Comparison of ENCODE assay signal across 12 cellular contexts in genomic region chr15:57259511-57260143, GRCh38.
DNase-seq lines count a peak whose midpoint lies in the region; ATAC-seq, FAIRE-seq and TF ChIP-seq lines count a peak whose summit lies in the region.
"Had no signal": no experiment of that assay in that cellular context is flagged by ENCODE, and none has a peak within 500 bp of the region (broad histone marks: within the 10 kb centered on the region; RNA-seq: fewer than 3 reads in every experiment).

No MANE protein-coding gene starts in this region.

- DNase-seq in DMS53 (lab: John Stamatoyannopoulos, UW) (peak; percentile 98), NCI-H1417 (lab: John Stamatoyannopoulos, UW) (peak; percentile 92 to 99 (median 93)), SHP77 treated with DMSO at 0.1 percent for 48 hours (lab: John Stamatoyannopoulos, UW) (peak; percentile 98), left kidney (ENCODE audit: low read depth, low spot score) (peak; percentile 95), tibial nerve (ENCODE audit: low spot score in 2 of 2) (no peak), NCI-H524 treated with DMSO at 0.1 percent for 48 hours (lab: John Stamatoyannopoulos, UW) (no peak), pancreas (no peak)
- DNase-seq: activated gamma-delta T cell; C1 segment of cervical spinal cord; effector CD4-positive, alpha-beta T cell; NK-92 treated with Interleukin-12 subunit alpha and Interleukin-12 subunit beta, amount 100 ng/mL, for 24 hours had no signal

- no peak for FAIRE-seq in pancreas (lab: Jason Lieb, UNC)

- no peak for TF ChIP-seq POLR2A in tibial nerve (IDR thresholded peaks at IDR 0.05)

- H3K4me1 ChIP-seq in tibial nerve (peaks cover 0 to 6% (median 0%) of the 10 kb centered on the region in 4 donors), pancreas (no peaks in the 10 kb centered on the region)

- intact Hi-C loops in pancreas (cut with DNase I), result no loop called here

- no peaks in the 10 kb centered on the region for H3K27me3 ChIP-seq in tibial nerve
- H3K27me3 ChIP-seq in pancreas, result no peaks in the 10 kb centered on the region

- WGBS in tibial nerve, 2 donors, result 54 to 57% methylated on average over 8 of the region's 8 CpGs
- WGBS in pancreas, 2 donors, result 60 to 61% methylated on average over 8 of the region's 8 CpGs

- ATAC-seq in HG03565 (IDR thresholded peaks at IDR 0.05; ENCODE audit: unreplicated experiment), result no peak
- ATAC-seq in pancreas, result no peak

- H3K9me3 ChIP-seq in tibial nerve (no peaks in the 10 kb centered on the region), pancreas (no peaks in the 10 kb centered on the region)

- no peak for TF ChIP-seq EP300 in tibial nerve (IDR thresholded peaks at IDR 0.05)

- TF ChIP-seq CTCF in tibial nerve (IDR thresholded peaks at IDR 0.05) (no peak), pancreas (IDR thresholded peaks at IDR 0.05) (no peak)

- peaks cover 0 to 40% (median 0%) of the 10 kb centered on the region in 3 donors for H3K36me3 ChIP-seq in tibial nerve
- peaks cover 0 to 22% (median 0%) of the 10 kb centered on the region in 3 donors for H3K36me3 ChIP-seq in pancreas

- H3K4me3 ChIP-seq in tibial nerve, result no peak overlapping the region
- no peak overlapping the region for H3K4me3 ChIP-seq in pancreas

- no peak overlapping the region for H3K27ac ChIP-seq in tibial nerve
- H3K27ac ChIP-seq in pancreas, result no peak overlapping the region

Comparison
In these comparisons a context has a peak if more than half of its experiments do, and no peak if none do; other contexts are left out.
1. DNase-seq: peak in DMS53 (single experiment), NCI-H1417 (3 of 3), SHP77 treated with DMSO at 0.1 percent for 48 hours (single experiment) and left kidney (single experiment); none in tibial nerve (0 of 2), NCI-H524 treated with DMSO at 0.1 percent for 48 hours (single experiment) and pancreas (0 of 6).